13 cellular contexts compared by ENCODE assay signal in genomic region chr9:5500441-5501235, GRCh38. TPM values are rescaled to one million over a fixed set of nuclear protein-coding genes. Genes with fewer than 3 reads are reported as not detected.
DNase-seq lines count a peak whose midpoint lies in the region; ATAC-seq, FAIRE-seq and TF ChIP-seq lines count a peak whose summit lies in the region.
"Had no signal": no experiment of that assay in that cellular context is flagged by ENCODE, and none has a peak within 500 bp of the region (broad histone marks: within the 10 kb centered on the region; RNA-seq: fewer than 3 reads in every experiment).

No MANE protein-coding gene starts in this region.

- H3F3A ChIP-seq in GM23248 (ENCODE audit: insufficient read depth), result no peaks in the 10 kb centered on the region

- H3K27ac ChIP-seq in BLaER1 treated with 17β-estradiol and CSF1 and Interleukin-3, amounts not matched to agents 10 nM and 100 nM, result 0 out of 22 replicates have a peak overlapping the region, but pooled peaks of 1 of the 11 experiments have one; percentile 24
- peak overlapping the region; percentile 89 for H3K27ac ChIP-seq in endothelial cell of umbilical vein (ENCODE audit: insufficient read depth, low read depth, low read length)
- no peak overlapping the region for H3K27ac ChIP-seq in GM23248
- no peak overlapping the region for H3K27ac ChIP-seq in transverse colon
- H3K27ac ChIP-seq: RWPE1 had no signal

- dilution Hi-C loops in endothelial cell of umbilical vein (cut with MboI; ENCODE audit: extremely low pct_ligation_motif_present, low sequenced_read_pairs), result no loop called here

- TF ChIP-seq EP300 in transverse colon (IDR thresholded peaks at IDR 0.05; ENCODE audit: low read depth), result no peak

- TF ChIP-seq POLR2A in endothelial cell of umbilical vein (IDR thresholded peaks at IDR 0.05; ENCODE audit: low read depth, low read length) (peak; percentile 81), transverse colon (IDR thresholded peaks at IDR 0.05) (no peak)

- peak; percentile 31 for DNase-seq in NCI-H2029 (lab: John Stamatoyannopoulos, UW)
- peak; percentile 71 for DNase-seq in endothelial cell of umbilical vein (ENCODE audit: low read depth, low spot score)
- no peak for DNase-seq in mucosa of descending colon
- no peak for DNase-seq in GM23248
- no peak for DNase-seq in transverse colon
- DNase-seq in middle frontal gyrus (ENCODE audit: extremely low spot score, low spot score), result no peak
- DNase-seq in stimulated activated effector memory CD8-positive, alpha-beta T cell treated with anti-CD3 and anti-CD28 coated beads, Interleukin-12 subunit alpha, Interleukin-12 subunit beta, amount 100 ng/mL, for 72 hours (ENCODE audit: low spot score in 2 of 2), result no peak
- DNase-seq: activated CD4-positive, alpha-beta T cell treated with anti-CD3 and anti-CD28 coated beads, Interleukin-2, amount 50 U/mL, for 1 hour; esophagus squamous epithelium; NCI-H1048 had no signal

- H3K4me1 Mint-ChIP-seq in stimulated activated effector memory CD8-positive, alpha-beta T cell treated with anti-CD3 and anti-CD28 coated beads, Interleukin-12 subunit alpha, Interleukin-12 subunit beta, amount 100 ng/mL, for 72 hours, result peaks cover 10% of the 10 kb centered on the region

- 0 out of 22 replicates have a peak, but pooled peaks cover 0 to 6% (median 0%) of the 10 kb centered on the region in 11 experiments for H3K36me3 ChIP-seq in BLaER1 treated with 17β-estradiol and CSF1 and Interleukin-3, amounts not matched to agents 10 nM and 100 nM
- H3K36me3 ChIP-seq in endothelial cell of umbilical vein (ENCODE audit: control insufficient read depth in 2 of 2, extremely low read depth in 1 of 2, insufficient read depth in 2 of 2, low read length in 2 of 2) (no peaks in the 10 kb centered on the region), mucosa of descending colon (ENCODE audit: low read depth) (no peaks in the 10 kb centered on the region), GM23248 (ENCODE audit: low read depth) (no peaks in the 10 kb centered on the region), transverse colon (no peaks in the 10 kb centered on the region)
- H3K36me3 ChIP-seq: esophagus squamous epithelium had no signal

- H3K9me3 ChIP-seq in BLaER1 treated with 17β-estradiol and CSF1 and Interleukin-3, amounts not matched to agents 10 nM and 100 nM (replicated peaks in 1 of 11), result peaks cover 0 to 13% (median 4%) of the 10 kb centered on the region in 11 experiments; a peak in 5 of 22 replicates
- H3K9me3 ChIP-seq in endothelial cell of umbilical vein (replicated peaks; ENCODE audit: control insufficient read depth, insufficient read depth, low read length) (no peaks in the 10 kb centered on the region), mucosa of descending colon (no peaks in the 10 kb centered on the region), GM23248 (ENCODE audit: low read depth) (no peaks in the 10 kb centered on the region), transverse colon (no peaks in the 10 kb centered on the region)
- H3K9me3 ChIP-seq: esophagus squamous epithelium had no signal

- H3K9me1 ChIP-seq in endothelial cell of umbilical vein (replicated peaks; ENCODE audit: control insufficient read depth, extremely low read depth, insufficient read depth, low read length), result no peaks in the 10 kb centered on the region

- H3K9me3 Mint-ChIP-seq in stimulated activated effector memory CD8-positive, alpha-beta T cell treated with anti-CD3 and anti-CD28 coated beads, Interleukin-12 subunit alpha, Interleukin-12 subunit beta, amount 100 ng/mL, for 72 hours, result peaks cover 10% of the 10 kb centered on the region

- BruUV-seq in endothelial cell of umbilical vein (replicated peaks; lab: Mats Ljungman, UMichigan), result TSS peak; percentile 76

- H3K27me3 ChIP-seq in BLaER1 treated with 17β-estradiol and CSF1 and Interleukin-3, amounts not matched to agents 10 nM and 100 nM, result no peaks in the 10 kb centered on the region
- no peaks in the 10 kb centered on the region for H3K27me3 ChIP-seq in endothelial cell of umbilical vein (ENCODE audit: control insufficient read depth in 2 of 2, insufficient read depth in 2 of 2, low read length in 2 of 2)
- H3K27me3 ChIP-seq in GM23248 (replicated peaks; ENCODE audit: insufficient read depth), result no peaks in the 10 kb centered on the region
- no peaks in the 10 kb centered on the region for H3K27me3 ChIP-seq in transverse colon
- H3K27me3 ChIP-seq: esophagus squamous epithelium had no signal

- in situ Hi-C loops in GM23248 (cut with MboI) (no loop called here), transverse colon (cut with MboI; ENCODE audit: low pct_ligation_motif_present in 1 of 4, low pct_unique_long_range_greater_than_20kb in 1 of 4, low sequenced_read_pairs in 3 of 4) (no loop called here)

- peaks cover 7 to 25% (median 12%) of the 10 kb centered on the region in 10 experiments; a peak in 19 of 20 replicates for H3K4me1 ChIP-seq in BLaER1 treated with 17β-estradiol and CSF1 and Interleukin-3, amounts not matched to agents 10 nM and 100 nM
- H3K4me1 ChIP-seq in endothelial cell of umbilical vein (ENCODE audit: control insufficient read depth, extremely low read depth, insufficient read depth, low read length), result peaks cover 33% of the 10 kb centered on the region
- H3K4me1 ChIP-seq in mucosa of descending colon (ENCODE audit: low read depth), result no peaks in the 10 kb centered on the region
- peaks cover 8% of the 10 kb centered on the region; the same call in 1 of the 2 replicates for H3K4me1 ChIP-seq in GM23248 (ENCODE audit: insufficient read depth)
- H3K4me1 ChIP-seq in transverse colon, result no peaks in the 10 kb centered on the region

- TF ChIP-seq CTCF in endothelial cell of umbilical vein (IDR thresholded peaks at IDR 0.05; ENCODE audit: extremely low read depth in 1 of 2, insufficient read depth in 1 of 2, low read depth in 1 of 2, low read length in 2 of 2) (no peak), mucosa of descending colon (IDR thresholded peaks at IDR 0.05) (no peak), transverse colon (IDR thresholded peaks at IDR 0.05) (no peak)

- POLR2A ChIA-PET in endothelial cell of umbilical vein (lab: Charles Lee), result interaction anchor here (0.6 to 2.4 kb wide), 7 partner anchors 9 to 50 kb away, joined by 3 to 25 read pairs (median 4); partner anchors contain the start of genes CD274 and PDCD1LG2

- H3K4me3 Mint-ChIP-seq in stimulated activated effector memory CD8-positive, alpha-beta T cell treated with anti-CD3 and anti-CD28 coated beads, Interleukin-12 subunit alpha, Interleukin-12 subunit beta, amount 100 ng/mL, for 72 hours, result no peak overlapping the region
- H3K4me3 Mint-ChIP-seq: stimulated activated naive CD8-positive, alpha-beta T cell treated with anti-CD3 and anti-CD28 coated beads, Interleukin-15, Interleukin-2, amounts not matched to agents 100 ng/mL and 50 ng/mL, for 24 hours had no signal

- H3K79me2 ChIP-seq in endothelial cell of umbilical vein (ENCODE audit: control insufficient read depth, insufficient read depth, low read length) (no peaks in the 10 kb centered on the region), GM23248 (ENCODE audit: insufficient read depth) (no peaks in the 10 kb centered on the region)

- CTCF ChIA-PET in endothelial cell of umbilical vein (lab: Charles Lee), result interaction anchor here (0.7 to 3.7 kb wide), 5 partner anchors 8 to 100 kb away, joined by 3 to 19 read pairs (median 8); partner anchors contain the start of genes CD274 and PDCD1LG2

- H3K27ac Mint-ChIP-seq in stimulated activated effector memory CD8-positive, alpha-beta T cell treated with anti-CD3 and anti-CD28 coated beads, Interleukin-12 subunit alpha, Interleukin-12 subunit beta, amount 100 ng/mL, for 72 hours, result no peak overlapping the region
- H3K27ac Mint-ChIP-seq: stimulated activated naive CD8-positive, alpha-beta T cell treated with anti-CD3 and anti-CD28 coated beads, Interleukin-15, Interleukin-2, amounts not matched to agents 100 ng/mL and 50 ng/mL, for 24 hours had no signal

- intact Hi-C loops in endothelial cell of umbilical vein (cut with micrococcal nuclease) (loop anchor here (1.0 kb wide), 4 partner anchors 9 to 231 kb away; partner anchors contain the start of gene CD274), mucosa of descending colon (cut with DNase I, micrococcal nuclease) (no loop called here), transverse colon (cut with DNase I; ENCODE audit: low total_unique reads) (no loop called here)

- peak overlapping the region; percentile 25 to 81 (median 50); a peak in 20 of 22 replicates for H3K4me2 ChIP-seq in BLaER1 treated with 17β-estradiol and CSF1 and Interleukin-3, amounts not matched to agents 10 nM and 100 nM
- H3K4me2 ChIP-seq in endothelial cell of umbilical vein (ENCODE audit: insufficient read depth, low read length), result peak overlapping the region; percentile 64
- no peak overlapping the region for H3K4me2 ChIP-seq in GM23248 (ENCODE audit: unreplicated experiment)

- WGBS in GM23248 (ENCODE audit: low coverage in 1 of 2, low lambda C conversion rate in 2 of 2, missing lambda C conversion rate in 2 of 2), 2 experiments, result 78 to 80% methylated on average over 18 of the region's 18 CpGs
- 64 to 78% methylated on average over 4 to 18 of the region's 18 CpGs for WGBS in transverse colon (ENCODE audit: low coverage in 1 of 2), 2 donors

- no peaks in the 10 kb centered on the region for H3K9me2 ChIP-seq in GM23248 (ENCODE audit: insufficient read depth)

- H3K36me3 Mint-ChIP-seq in stimulated activated effector memory CD8-positive, alpha-beta T cell treated with anti-CD3 and anti-CD28 coated beads, Interleukin-12 subunit alpha, Interleukin-12 subunit beta, amount 100 ng/mL, for 72 hours, result no peaks in the 10 kb centered on the region

- peak; percentile 11 for ATAC-seq in mucosa of descending colon
- ATAC-seq in stimulated activated effector memory CD8-positive, alpha-beta T cell treated with anti-CD3 and anti-CD28 coated beads, Interleukin-12 subunit alpha, Interleukin-12 subunit beta, amount 100 ng/mL, for 72 hours, result no peak

- no peak overlapping the region for H3K9ac ChIP-seq in BLaER1 treated with 17β-estradiol and CSF1 and Interleukin-3, amounts not matched to agents 10 nM and 100 nM
- H3K9ac ChIP-seq in endothelial cell of umbilical vein (replicated peaks; ENCODE audit: extremely low read depth, insufficient read depth, low read length), result peak overlapping the region; percentile 65
- H3K9ac ChIP-seq in GM23248, result no peak overlapping the region

- FAIRE-seq in endothelial cell of umbilical vein (lab: Jason Lieb, UNC), result peak; percentile 83

- H3K4me3 ChIP-seq in BLaER1 treated with 17β-estradiol and CSF1 and Interleukin-3, amounts not matched to agents 10 nM and 100 nM, result no peak overlapping the region
- H3K4me3 ChIP-seq in endothelial cell of umbilical vein (replicated peaks in 1 of 3; ENCODE audit: insufficient read depth in 1 of 3, low read depth in 1 of 3, low read length in 3 of 3), result no peak overlapping the region
- H3K4me3 ChIP-seq in mucosa of descending colon, result no peak overlapping the region
- no peak overlapping the region for H3K4me3 ChIP-seq in GM23248
- H3K4me3 ChIP-seq in transverse colon, result no peak overlapping the region
- H3K4me3 ChIP-seq: esophagus squamous epithelium had no signal

- H4K20me1 ChIP-seq in BLaER1 treated with 17β-estradiol and CSF1 and Interleukin-3, amounts not matched to agents 10 nM and 100 nM, result no peaks in the 10 kb centered on the region
- no peaks in the 10 kb centered on the region for H4K20me1 ChIP-seq in endothelial cell of umbilical vein (replicated peaks; ENCODE audit: control insufficient read depth, extremely low read depth, insufficient read depth, low read length)
- H4K20me1 ChIP-seq in GM23248 (ENCODE audit: insufficient read depth), result no peaks in the 10 kb centered on the region

- peak overlapping the region; percentile 27 for H2AFZ ChIP-seq in endothelial cell of umbilical vein (ENCODE audit: low read depth, low read length)
- no peak overlapping the region for H2AFZ ChIP-seq in GM23248

RNA-seq across cellular contexts. Expression of gene PDCD1LG2, which starts 9.7 kb away (rescaled TPM):
- total RNA-seq in endothelial cell of umbilical vein, result 9.5 and 9.7 TPM in 2 replicates
- polyA plus RNA-seq in endothelial cell of umbilical vein, result 7.9 and 9.6 TPM in 2 replicates
- polyA plus RNA-seq in endothelial cell of umbilical vein (2011; cell fraction: cytosol; rRNA removed), result 8.5 and 10.0 TPM in 2 replicates
- polyA plus RNA-seq in endothelial cell of umbilical vein (2011; cell fraction: nucleus; rRNA removed), result 8.6 and 9.5 TPM in 2 replicates
- 10.7 and 14.4 TPM in 2 replicates for polyA plus RNA-seq in endothelial cell of umbilical vein (2012)
- 15.5 and 22.7 TPM in 2 replicates for polyA minus RNA-seq in endothelial cell of umbilical vein
- not detected for polyA minus RNA-seq in endothelial cell of umbilical vein (2011; cell fraction: cytosol; rRNA and poly(A)+ RNA removed)
- 10.7 and 16.8 TPM in 2 replicates for polyA minus RNA-seq in endothelial cell of umbilical vein (2011; cell fraction: nucleus; rRNA and poly(A)+ RNA removed)
- 1 to 10 TPM in 1 of 3 donors, under 1 TPM in 2; 0.20 to 1.2 (median 0.63) TPM for total RNA-seq in mucosa of descending colon
- 34.7 and 36.8 TPM in 2 replicates for total RNA-seq in GM23248 (2014; rRNA removed; shearing (Covaris generic))
- 31.7 and 33.5 TPM in 2 replicates for polyA plus RNA-seq in GM23248 (2016; fragmentation: Nextera tagmentation; extraction: Ambion mirVana)
- total RNA-seq in transverse colon, result under 1 TPM in 2 of 4 donors, not detected in 2; 0.27 to 0.64 TPM

RNA-seq across cellular contexts. Expression of gene CD274, which starts 50.3 kb away (rescaled TPM):
- total RNA-seq in endothelial cell of umbilical vein (26.8 and 29.7 TPM in 2 replicates), mucosa of descending colon (1 to 10 TPM; 2.6 to 5.4 (median 3.4) TPM), transverse colon (1 to 10 TPM in 2 of 4 donors, under 1 TPM in 1, not detected in 1; 0.80 to 2.9 (median 1.2) TPM)
- polyA plus RNA-seq in endothelial cell of umbilical vein (25.4 and 27.9 TPM in 2 replicates), GM23248 (2016; fragmentation: Nextera tagmentation; extraction: Ambion mirVana) (3.6 and 5.2 TPM in 2 replicates)
- 18.5 and 23.3 TPM in 2 replicates for polyA plus RNA-seq in endothelial cell of umbilical vein (2011; cell fraction: cytosol; rRNA removed)
- polyA plus RNA-seq in endothelial cell of umbilical vein (2011; cell fraction: nucleus; rRNA removed), result 57.7 and 59.7 TPM in 2 replicates
- polyA plus RNA-seq in endothelial cell of umbilical vein (2012), result 12.3 and 21.6 TPM in 2 replicates
- 31.0 and 42.3 TPM in 2 replicates for polyA minus RNA-seq in endothelial cell of umbilical vein
- not detected for polyA minus RNA-seq in endothelial cell of umbilical vein (2011; cell fraction: cytosol; rRNA and poly(A)+ RNA removed)
- polyA minus RNA-seq in endothelial cell of umbilical vein (2011; cell fraction: nucleus; rRNA and poly(A)+ RNA removed), result 42.1 and 42.3 TPM in 2 replicates
- 4.2 and 4.3 TPM in 2 replicates for total RNA-seq in GM23248 (2014; rRNA removed; shearing (Covaris generic))

Comparison
In these comparisons a context has a peak if more than half of its experiments do, and no peak if none do; other contexts are left out.
1. DNase-seq: peak in NCI-H2029 (single experiment) and endothelial cell of umbilical vein (single experiment); none in mucosa of descending colon (0 of 3), GM23248 (single experiment), transverse colon (single experiment), middle frontal gyrus (single experiment) and stimulated activated effector memory CD8-positive, alpha-beta T cell treated with anti-CD3 and anti-CD28 coated beads, Interleukin-12 subunit alpha, Interleukin-12 subunit beta, amount 100 ng/mL, for 72 hours (0 of 2).